In the genomic region with DNA sequence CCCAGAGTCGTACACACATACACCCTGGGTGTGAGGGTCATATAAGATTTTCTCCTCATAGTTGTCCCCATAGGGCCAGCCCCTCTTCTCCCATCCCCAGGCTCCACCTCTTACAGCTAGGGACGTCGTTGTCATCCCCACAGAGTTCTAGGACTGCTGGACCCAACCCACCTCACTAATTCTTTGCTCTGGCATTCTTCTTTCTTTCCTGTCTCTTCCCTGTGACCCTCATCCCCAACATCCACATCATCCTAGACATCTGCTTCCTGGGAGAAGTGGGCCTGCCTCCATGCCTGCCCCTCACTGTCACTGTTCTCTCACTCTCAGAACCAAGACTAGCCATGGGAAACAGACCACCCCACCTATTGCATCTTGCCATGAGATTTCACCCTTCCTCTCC, we compare ENCODE assay signal across 8 cellular contexts. TPM values are rescaled to one million over a fixed set of nuclear protein-coding genes. Genes with fewer than 3 reads are reported as not detected.
DNase-seq lines count a peak whose midpoint lies in the region; ATAC-seq and TF ChIP-seq lines count a peak whose summit lies in the region.
"Had no signal": no experiment of that assay in that cellular context is flagged by ENCODE, and none has a peak within 500 bp of the region (broad histone marks: within the 10 kb centered on the region; RNA-seq: fewer than 3 reads in every experiment).

No MANE protein-coding gene starts in this region.

- H3K9me3 Mint-ChIP-seq in HFFc6: no peaks in the 10 kb centered on the region
- H3K9me3 Mint-ChIP-seq in activated T-helper 17 cell treated with anti-CD3 and anti-CD28 coated beads, Interleukin-2, amount 50 U/mL, for 72 hours: no peaks in the 10 kb centered on the region
- no peaks in the 10 kb centered on the region for H3K9me3 Mint-ChIP-seq in stimulated activated naive B cell treated with anti-CD40 and anti-IgM and Interleukin-4, amounts not matched to agents 10 μg/mL and 1 μg/mL and 100 μg/mL, for 72 hours

- peak overlapping the region; percentile 96 for H3K4me3 ChIP-seq in iPS-18c (ENCODE audit: insufficient read depth, low read depth, low read length)

- peaks cover 70% of the 10 kb centered on the region for H3K4me1 Mint-ChIP-seq in HFFc6 (ENCODE audit: low read depth)
- peaks cover 46% of the 10 kb centered on the region for H3K4me1 Mint-ChIP-seq in activated T-helper 17 cell treated with anti-CD3 and anti-CD28 coated beads, Interleukin-2, amount 50 U/mL, for 72 hours
- peaks cover 36 to 66% of the 10 kb centered on the region in 2 donors for H3K4me1 Mint-ChIP-seq in stimulated activated naive B cell treated with anti-CD40 and anti-IgM and Interleukin-4, amounts not matched to agents 10 μg/mL and 1 μg/mL and 100 μg/mL, for 72 hours

- no peak for TF ChIP-seq CTCF in HFFc6 (IDR thresholded peaks at IDR 0.05)

- peak overlapping the region; percentile 96 for H3K4me3 Mint-ChIP-seq in HFFc6
- peak overlapping the region; percentile 93 for H3K4me3 Mint-ChIP-seq in activated T-helper 17 cell treated with anti-CD3 and anti-CD28 coated beads, Interleukin-2, amount 50 U/mL, for 72 hours
- peak overlapping the region; percentile 86 to 90 for H3K4me3 Mint-ChIP-seq in stimulated activated naive B cell treated with anti-CD40 and anti-IgM and Interleukin-4, amounts not matched to agents 10 μg/mL and 1 μg/mL and 100 μg/mL, for 72 hours

- H3K27me3 Mint-ChIP-seq in HFFc6 (ENCODE audit: insufficient read depth): no peaks in the 10 kb centered on the region
- no peaks in the 10 kb centered on the region for H3K27me3 Mint-ChIP-seq in activated T-helper 17 cell treated with anti-CD3 and anti-CD28 coated beads, Interleukin-2, amount 50 U/mL, for 72 hours
- H3K27me3 Mint-ChIP-seq in stimulated activated naive B cell treated with anti-CD40 and anti-IgM and Interleukin-4, amounts not matched to agents 10 μg/mL and 1 μg/mL and 100 μg/mL, for 72 hours: no peaks in the 10 kb centered on the region

- ATAC-seq in activated T-helper 17 cell treated with anti-CD3 and anti-CD28 coated beads, Interleukin-2, amount 50 U/mL, for 72 hours (replicated peaks): no peak
- no peak for ATAC-seq in stimulated activated naive B cell treated with anti-CD40 and anti-IgM and Interleukin-4, amounts not matched to agents 10 μg/mL and 1 μg/mL and 100 μg/mL, for 72 hours (replicated peaks)

- DNase-seq in HFFc6 (no peak), anterior cingulate cortex (lab: John Stamatoyannopoulos, UW) (no peak), SW 1271 (lab: John Stamatoyannopoulos, UW) (no peak), NCI-H128 (lab: John Stamatoyannopoulos, UW; ENCODE audit: unreplicated experiment) (no peak)
- DNase-seq in stimulated activated naive B cell treated with anti-CD40 and anti-IgM and Interleukin-4, amounts not matched to agents 10 μg/mL and 1 μg/mL and 100 μg/mL, for 72 hours: no peak
- DNase-seq: stimulated activated CD4-positive, alpha-beta T cell treated with anti-CD3 and anti-CD28 coated beads, Interleukin-12 subunit alpha, Interleukin-12 subunit beta, amount 100 ng/mL, for 4 hours had no signal

- peaks cover 30% of the 10 kb centered on the region for H3K36me3 Mint-ChIP-seq in HFFc6 (ENCODE audit: low read depth)
- H3K36me3 Mint-ChIP-seq in activated T-helper 17 cell treated with anti-CD3 and anti-CD28 coated beads, Interleukin-2, amount 50 U/mL, for 72 hours (ENCODE audit: low read depth): peaks cover 56% of the 10 kb centered on the region
- peaks cover 22 to 51% of the 10 kb centered on the region in 2 donors for H3K36me3 Mint-ChIP-seq in stimulated activated naive B cell treated with anti-CD40 and anti-IgM and Interleukin-4, amounts not matched to agents 10 μg/mL and 1 μg/mL and 100 μg/mL, for 72 hours

- H3K27ac Mint-ChIP-seq in HFFc6: peak overlapping the region; percentile 62
- peak overlapping the region; percentile 96 for H3K27ac Mint-ChIP-seq in activated T-helper 17 cell treated with anti-CD3 and anti-CD28 coated beads, Interleukin-2, amount 50 U/mL, for 72 hours
- peak overlapping the region; percentile 90 for H3K27ac Mint-ChIP-seq in stimulated activated naive B cell treated with anti-CD40 and anti-IgM and Interleukin-4, amounts not matched to agents 10 μg/mL and 1 μg/mL and 100 μg/mL, for 72 hours

- no peaks in the 10 kb centered on the region for H3K9me3 ChIP-seq in iPS-18c (ENCODE audit: control insufficient read depth, insufficient read depth, low read length)

RNA-seq across cellular contexts. Expression of a gene that starts 1.1 kb away (rescaled TPM):
- 100 to 1,000 TPM; 179 to 208 (median 199) TPM for total RNA-seq in HFFc6 (2021; fragmentation: NEBNext Ultra II Directional; extraction: Animal tissue kit (Norgen Biotek cat#: 25700))
- total RNA-seq in activated T-helper 17 cell treated with anti-CD3 and anti-CD28 coated beads, Interleukin-2, amount 50 U/mL, for 72 hours: 100 to 1,000 TPM; 102 to 168 TPM
